Comparison of ENCODE assay signal across 1 cellular context in genomic region chr2:71330585-71331330, GRCh38.
TF ChIP-seq lines count a peak whose summit lies in the region.

No MANE protein-coding gene starts in this region.

TF ChIP-seq in HepG2, 621 proteins besides CTCF, POLR2A, EP300 and RAD21 (continued from another document):
- TF ChIP-seq ZSCAN5A (CRISPR knock-in tag; IDR thresholded peaks at IDR 0.05; ENCODE audit: borderline replicate concordance) = 0 out of 2 replicates have a peak, but pooled peaks have one; percentile 18
- TF ChIP-seq ZNF343 (CRISPR knock-in tag; IDR thresholded peaks at IDR 0.05) = 0 out of 2 replicates have a peak, but pooled peaks have one; percentile 61
- no peak for TF ChIP-seq PITX1 (CRISPR knock-in tag; IDR thresholded peaks at IDR 0.05)
- 0 out of 2 replicates have a peak, but pooled peaks have one; percentile 62 for TF ChIP-seq PAWR (CRISPR knock-in tag; IDR thresholded peaks at IDR 0.05; ENCODE audit: borderline replicate concordance)
- TF ChIP-seq, protein P1, sequence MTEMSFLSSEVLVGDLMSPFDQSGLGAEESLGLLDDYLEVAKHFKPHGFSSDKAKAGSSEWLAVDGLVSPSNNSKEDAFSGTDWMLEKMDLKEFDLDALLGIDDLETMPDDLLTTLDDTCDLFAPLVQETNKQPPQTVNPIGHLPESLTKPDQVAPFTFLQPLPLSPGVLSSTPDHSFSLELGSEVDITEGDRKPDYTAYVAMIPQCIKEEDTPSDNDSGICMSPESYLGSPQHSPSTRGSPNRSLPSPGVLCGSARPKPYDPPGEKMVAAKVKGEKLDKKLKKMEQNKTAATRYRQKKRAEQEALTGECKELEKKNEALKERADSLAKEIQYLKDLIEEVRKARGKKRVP (CRISPR knock-in tag; IDR thresholded peaks at IDR 0.05) = 0 out of 4 replicates have a peak, but pooled peaks of 1 of the 2 experiments have one; percentile 21
- peak; percentile 56; the same call in 1 of the 2 replicates for TF ChIP-seq CEBPB (IDR thresholded peaks at IDR 0.05; ENCODE audit: borderline replicate concordance, low read depth, low read length)
- peak; percentile 4 for TF ChIP-seq ZEB1 (IDR thresholded peaks at IDR 0.05; ENCODE audit: insufficient replicate concordance, low read depth)
- TF ChIP-seq ZNF367 (CRISPR knock-in tag; IDR thresholded peaks at IDR 0.05; ENCODE audit: borderline replicate concordance) = no peak
- 0 out of 2 replicates have a peak, but pooled peaks have one; percentile 59 for TF ChIP-seq EHMT2 (IDR thresholded peaks at IDR 0.05; ENCODE audit: borderline replicate concordance, low read depth, low read length)
- no peak for TF ChIP-seq ZNF598 (CRISPR knock-in tag; IDR thresholded peaks at IDR 0.05; ENCODE audit: borderline replicate concordance)
- TF ChIP-seq, protein P2, sequence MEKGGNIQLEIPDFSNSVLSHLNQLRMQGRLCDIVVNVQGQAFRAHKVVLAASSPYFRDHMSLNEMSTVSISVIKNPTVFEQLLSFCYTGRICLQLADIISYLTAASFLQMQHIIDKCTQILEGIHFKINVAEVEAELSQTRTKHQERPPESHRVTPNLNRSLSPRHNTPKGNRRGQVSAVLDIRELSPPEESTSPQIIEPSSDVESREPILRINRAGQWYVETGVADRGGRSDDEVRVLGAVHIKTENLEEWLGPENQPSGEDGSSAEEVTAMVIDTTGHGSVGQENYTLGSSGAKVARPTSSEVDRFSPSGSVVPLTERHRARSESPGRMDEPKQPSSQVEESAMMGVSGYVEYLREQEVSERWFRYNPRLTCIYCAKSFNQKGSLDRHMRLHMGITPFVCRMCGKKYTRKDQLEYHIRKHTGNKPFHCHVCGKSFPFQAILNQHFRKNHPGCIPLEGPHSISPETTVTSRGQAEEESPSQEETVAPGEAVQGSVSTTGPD (CRISPR knock-in tag; IDR thresholded peaks at IDR 0.05) = no peak
- TF ChIP-seq MLLT10 (CRISPR knock-in tag; IDR thresholded peaks at IDR 0.05) = no peak
